1 cellular context compared by ENCODE assay signal in genomic region chr16:30482366-30482765, GRCh38.
TF ChIP-seq lines count a peak whose summit lies in the region.

No MANE protein-coding gene starts in this region.

TF ChIP-seq in K562, 482 proteins besides CTCF, POLR2A, EP300 and RAD21:
- TF ChIP-seq KLF1 (tag; IDR thresholded peaks at IDR 0.05) (peak; percentile 98), KLF6 (CRISPR knock-in tag; IDR thresholded peaks at IDR 0.05; ENCODE audit: borderline replicate concordance) (peak; percentile 72; the same call in 1 of the 2 replicates), E2F5 (CRISPR knock-in tag; IDR thresholded peaks at IDR 0.05) (no peak), SMC3 (conservative IDR thresholded peaks at IDR 0.05; ENCODE audit: insufficient read depth, low read depth, low read length) (peak; percentile 36; the same call in 1 of the 2 replicates)
